29 cellular contexts compared by ENCODE assay signal in genomic region chr6:34615574-34616229, GRCh38. TPM values are rescaled to one million over a fixed set of nuclear protein-coding genes. Genes with fewer than 3 reads are reported as not detected.
"Had no signal": no experiment of that assay in that cellular context is flagged by ENCODE, and none has a peak within 500 bp of the region (broad histone marks: within the 10 kb centered on the region; RNA-seq: fewer than 3 reads in every experiment).

No MANE protein-coding gene starts in this region.

- H3K9me3 ChIP-seq: esophagus muscularis mucosa, left ventricle myocardium inferior, pancreas, thyroid gland, upper lobe of right lung had no signal

- H3K27me3 ChIP-seq: esophagus muscularis mucosa, pancreas, thyroid gland, upper lobe of right lung had no signal

- H3K27me3 Mint-ChIP-seq: activated CD4-positive, alpha-beta T cell treated with anti-CD3 and anti-CD28 coated beads, Interleukin-2, amount 10 ng/mL, durations not matched to agents 7 days and 5 days; activated CD8-positive, alpha-beta memory T cell treated with anti-CD3 and anti-CD28 coated beads, Interleukin-2, amount 10 ng/mL, durations not matched to agents 7 days and 5 days; activated CD8-positive, alpha-beta T cell treated with anti-CD3 and anti-CD28 coated beads for 36 hours; effector memory CD8-positive, alpha-beta T cell; stimulated activated naive CD8-positive, alpha-beta T cell treated with anti-CD3 and anti-CD28 coated beads, Interleukin-15, Interleukin-2, amounts not matched to agents 100 ng/mL and 50 ng/mL, for 24 hours had no signal

- H3K36me3 Mint-ChIP-seq: activated naive CD4-positive, alpha-beta T cell treated with anti-CD3 and anti-CD28 coated beads, Interleukin-2, amount 50 U/mL, for 72 hours had no signal

- H3K4me1 Mint-ChIP-seq: activated CD4-positive, alpha-beta T cell treated with anti-CD3 and anti-CD28 coated beads, Interleukin-2, amount 10 ng/mL, durations not matched to agents 7 days and 5 days had no signal

- ATAC-seq: activated CD8-positive, alpha-beta memory T cell treated with anti-CD3 and anti-CD28 coated beads, Interleukin-2, amount 10 ng/mL, durations not matched to agents 7 days and 5 days; activated CD8-positive, alpha-beta T cell treated with anti-CD3 and anti-CD28 coated beads for 36 hours; effector memory CD8-positive, alpha-beta T cell; pancreas; upper lobe of right lung had no signal

- H3K4me3 Mint-ChIP-seq: activated CD4-positive, alpha-beta T cell treated with anti-CD3 and anti-CD28 coated beads, Interleukin-2, amount 10 ng/mL, durations not matched to agents 7 days and 5 days; activated CD8-positive, alpha-beta memory T cell treated with anti-CD3 and anti-CD28 coated beads, Interleukin-2, amount 10 ng/mL, durations not matched to agents 7 days and 5 days; activated CD8-positive, alpha-beta T cell treated with anti-CD3 and anti-CD28 coated beads for 36 hours; activated T-helper 1 cell treated with anti-CD3 and anti-CD28 coated beads, Interleukin-12 subunit alpha, Interleukin-12 subunit beta, Interleukin-2, Interleukin-4 antibody, amounts not matched to agents 30 ng/mL and 10 ng/mL and 1 ng/mL, durations not matched to agents 14 hours and 24 hours and 36 hours; effector memory CD8-positive, alpha-beta T cell; mesothelial cell of epicardium; nephron progenitor cell; stimulated activated naive CD8-positive, alpha-beta T cell treated with anti-CD3 and anti-CD28 coated beads, Interleukin-15, Interleukin-2, amounts not matched to agents 100 ng/mL and 50 ng/mL, for 24 hours; T-helper 1 cell treated with Interleukin-12 subunit alpha and Interleukin-12 subunit beta and Interleukin-4 antibody, amounts not matched to agents 30 μg/mL and 1 μg/mL, for 36 hours had no signal

- H3K4me3 ChIP-seq: esophagus muscularis mucosa, left ventricle myocardium inferior, pancreas, thyroid gland, upper lobe of right lung had no signal

- DNase-seq: activated CD4-positive, alpha-beta T cell treated with anti-CD3 and anti-CD28 coated beads, Interleukin-2, amount 10 ng/mL, durations not matched to agents 7 days and 5 days; activated CD4-positive, CD25-positive, alpha-beta regulatory T cell treated with anti-CD3 and anti-CD28 coated beads, Interleukin-2, amount 50 U/mL, for 72 hours; activated CD8-positive, alpha-beta memory T cell treated with anti-CD3 and anti-CD28 coated beads, Interleukin-2, amount 10 ng/mL, durations not matched to agents 7 days and 5 days; activated CD8-positive, alpha-beta T cell treated with anti-CD3 and anti-CD28 coated beads for 36 hours; activated gamma-delta T cell treated with Interleukin-2 at 50 U/mL for 16 hours; central memory CD4-positive, alpha-beta T cell; effector memory CD8-positive, alpha-beta T cell; glutamatergic neuron; hippocampal formation; kidney glomerular epithelial cell; left ventricle myocardium inferior; nephron progenitor cell; pancreas; stimulated activated CD4-positive, alpha-beta T cell treated with anti-CD3 and anti-CD28 coated beads, Interleukin-4, amount 100 ng/mL, for 24 hours; substantia nigra; thyroid gland; upper lobe of right lung; WERI-Rb-1 had no signal

- H3K27ac ChIP-seq: esophagus muscularis mucosa, left ventricle myocardium inferior, pancreas, thyroid gland, upper lobe of right lung, WERI-Rb-1 had no signal

- H3K36me3 ChIP-seq: pancreas, thyroid gland, upper lobe of right lung had no signal

- H3K9me3 Mint-ChIP-seq: activated CD4-positive, alpha-beta T cell treated with anti-CD3 and anti-CD28 coated beads, Interleukin-2, amount 10 ng/mL, durations not matched to agents 7 days and 5 days; activated CD8-positive, alpha-beta T cell treated with anti-CD3 and anti-CD28 coated beads for 36 hours; activated naive CD4-positive, alpha-beta T cell treated with anti-CD3 and anti-CD28 coated beads, Interleukin-2, amount 50 U/mL, for 72 hours; activated T-helper 1 cell treated with anti-CD3 and anti-CD28 coated beads, Interleukin-12 subunit alpha, Interleukin-12 subunit beta, Interleukin-2, Interleukin-4 antibody, amounts not matched to agents 30 ng/mL and 10 ng/mL and 1 ng/mL, durations not matched to agents 14 hours and 24 hours and 36 hours; effector memory CD8-positive, alpha-beta T cell; mesothelial cell of epicardium; nephron progenitor cell; stimulated activated naive CD8-positive, alpha-beta T cell treated with anti-CD3 and anti-CD28 coated beads, Interleukin-15, Interleukin-2, amounts not matched to agents 100 ng/mL and 50 ng/mL, for 24 hours; T-helper 1 cell treated with Interleukin-12 subunit alpha and Interleukin-12 subunit beta and Interleukin-4 antibody, amounts not matched to agents 30 μg/mL and 1 μg/mL, for 36 hours had no signal

- H3K27ac Mint-ChIP-seq: activated CD4-positive, alpha-beta T cell treated with anti-CD3 and anti-CD28 coated beads, Interleukin-2, amount 10 ng/mL, durations not matched to agents 7 days and 5 days; activated CD8-positive, alpha-beta memory T cell treated with anti-CD3 and anti-CD28 coated beads, Interleukin-2, amount 10 ng/mL, durations not matched to agents 7 days and 5 days; activated CD8-positive, alpha-beta T cell treated with anti-CD3 and anti-CD28 coated beads for 36 hours; activated naive CD4-positive, alpha-beta T cell treated with anti-CD3 and anti-CD28 coated beads, Interleukin-2, amount 50 U/mL, for 72 hours; activated T-helper 1 cell treated with anti-CD3 and anti-CD28 coated beads, Interleukin-12 subunit alpha, Interleukin-12 subunit beta, Interleukin-2, Interleukin-4 antibody, amounts not matched to agents 30 ng/mL and 10 ng/mL and 1 ng/mL, durations not matched to agents 14 hours and 24 hours and 36 hours; mesothelial cell of epicardium; nephron progenitor cell; stimulated activated naive CD8-positive, alpha-beta T cell treated with anti-CD3 and anti-CD28 coated beads, Interleukin-15, Interleukin-2, amounts not matched to agents 100 ng/mL and 50 ng/mL, for 24 hours; T-helper 1 cell treated with Interleukin-12 subunit alpha and Interleukin-12 subunit beta and Interleukin-4 antibody, amounts not matched to agents 30 μg/mL and 1 μg/mL, for 36 hours had no signal

RNA-seq across cellular contexts. Expression of gene SPDEF, which starts 59.6 kb away (rescaled TPM):
- total RNA-seq: activated CD4-positive, alpha-beta T cell treated with anti-CD3 and anti-CD28 coated beads, Interleukin-2, amount 10 ng/mL, durations not matched to agents 7 days and 5 days; activated CD8-positive, alpha-beta T cell treated with anti-CD3 and anti-CD28 coated beads for 36 hours; activated T-helper 1 cell treated with anti-CD3 and anti-CD28 coated beads, Interleukin-12 subunit alpha, Interleukin-12 subunit beta, Interleukin-2, Interleukin-4 antibody, amounts not matched to agents 30 ng/mL and 10 ng/mL and 1 ng/mL, durations not matched to agents 14 hours and 24 hours and 36 hours; dermis microvascular lymphatic vessel endothelial cell; endothelial cell of umbilical vein; esophagus muscularis mucosa; frontal cortex; lung microvascular endothelial cell; pulmonary artery endothelial cell; thyroid gland had no signal
- polyA plus RNA-seq: endothelial cell of umbilical vein had no signal
